Comparison of ENCODE assay signal across 1 cellular context in genomic region chr3:114550155-114550554, GRCh38.
TF ChIP-seq lines count a peak whose summit lies in the region.

No MANE protein-coding gene starts in this region.

TF ChIP-seq in GM23338, 12 proteins besides CTCF, POLR2A, EP300 and RAD21 (continued from another document):
- TF ChIP-seq, protein P1, sequence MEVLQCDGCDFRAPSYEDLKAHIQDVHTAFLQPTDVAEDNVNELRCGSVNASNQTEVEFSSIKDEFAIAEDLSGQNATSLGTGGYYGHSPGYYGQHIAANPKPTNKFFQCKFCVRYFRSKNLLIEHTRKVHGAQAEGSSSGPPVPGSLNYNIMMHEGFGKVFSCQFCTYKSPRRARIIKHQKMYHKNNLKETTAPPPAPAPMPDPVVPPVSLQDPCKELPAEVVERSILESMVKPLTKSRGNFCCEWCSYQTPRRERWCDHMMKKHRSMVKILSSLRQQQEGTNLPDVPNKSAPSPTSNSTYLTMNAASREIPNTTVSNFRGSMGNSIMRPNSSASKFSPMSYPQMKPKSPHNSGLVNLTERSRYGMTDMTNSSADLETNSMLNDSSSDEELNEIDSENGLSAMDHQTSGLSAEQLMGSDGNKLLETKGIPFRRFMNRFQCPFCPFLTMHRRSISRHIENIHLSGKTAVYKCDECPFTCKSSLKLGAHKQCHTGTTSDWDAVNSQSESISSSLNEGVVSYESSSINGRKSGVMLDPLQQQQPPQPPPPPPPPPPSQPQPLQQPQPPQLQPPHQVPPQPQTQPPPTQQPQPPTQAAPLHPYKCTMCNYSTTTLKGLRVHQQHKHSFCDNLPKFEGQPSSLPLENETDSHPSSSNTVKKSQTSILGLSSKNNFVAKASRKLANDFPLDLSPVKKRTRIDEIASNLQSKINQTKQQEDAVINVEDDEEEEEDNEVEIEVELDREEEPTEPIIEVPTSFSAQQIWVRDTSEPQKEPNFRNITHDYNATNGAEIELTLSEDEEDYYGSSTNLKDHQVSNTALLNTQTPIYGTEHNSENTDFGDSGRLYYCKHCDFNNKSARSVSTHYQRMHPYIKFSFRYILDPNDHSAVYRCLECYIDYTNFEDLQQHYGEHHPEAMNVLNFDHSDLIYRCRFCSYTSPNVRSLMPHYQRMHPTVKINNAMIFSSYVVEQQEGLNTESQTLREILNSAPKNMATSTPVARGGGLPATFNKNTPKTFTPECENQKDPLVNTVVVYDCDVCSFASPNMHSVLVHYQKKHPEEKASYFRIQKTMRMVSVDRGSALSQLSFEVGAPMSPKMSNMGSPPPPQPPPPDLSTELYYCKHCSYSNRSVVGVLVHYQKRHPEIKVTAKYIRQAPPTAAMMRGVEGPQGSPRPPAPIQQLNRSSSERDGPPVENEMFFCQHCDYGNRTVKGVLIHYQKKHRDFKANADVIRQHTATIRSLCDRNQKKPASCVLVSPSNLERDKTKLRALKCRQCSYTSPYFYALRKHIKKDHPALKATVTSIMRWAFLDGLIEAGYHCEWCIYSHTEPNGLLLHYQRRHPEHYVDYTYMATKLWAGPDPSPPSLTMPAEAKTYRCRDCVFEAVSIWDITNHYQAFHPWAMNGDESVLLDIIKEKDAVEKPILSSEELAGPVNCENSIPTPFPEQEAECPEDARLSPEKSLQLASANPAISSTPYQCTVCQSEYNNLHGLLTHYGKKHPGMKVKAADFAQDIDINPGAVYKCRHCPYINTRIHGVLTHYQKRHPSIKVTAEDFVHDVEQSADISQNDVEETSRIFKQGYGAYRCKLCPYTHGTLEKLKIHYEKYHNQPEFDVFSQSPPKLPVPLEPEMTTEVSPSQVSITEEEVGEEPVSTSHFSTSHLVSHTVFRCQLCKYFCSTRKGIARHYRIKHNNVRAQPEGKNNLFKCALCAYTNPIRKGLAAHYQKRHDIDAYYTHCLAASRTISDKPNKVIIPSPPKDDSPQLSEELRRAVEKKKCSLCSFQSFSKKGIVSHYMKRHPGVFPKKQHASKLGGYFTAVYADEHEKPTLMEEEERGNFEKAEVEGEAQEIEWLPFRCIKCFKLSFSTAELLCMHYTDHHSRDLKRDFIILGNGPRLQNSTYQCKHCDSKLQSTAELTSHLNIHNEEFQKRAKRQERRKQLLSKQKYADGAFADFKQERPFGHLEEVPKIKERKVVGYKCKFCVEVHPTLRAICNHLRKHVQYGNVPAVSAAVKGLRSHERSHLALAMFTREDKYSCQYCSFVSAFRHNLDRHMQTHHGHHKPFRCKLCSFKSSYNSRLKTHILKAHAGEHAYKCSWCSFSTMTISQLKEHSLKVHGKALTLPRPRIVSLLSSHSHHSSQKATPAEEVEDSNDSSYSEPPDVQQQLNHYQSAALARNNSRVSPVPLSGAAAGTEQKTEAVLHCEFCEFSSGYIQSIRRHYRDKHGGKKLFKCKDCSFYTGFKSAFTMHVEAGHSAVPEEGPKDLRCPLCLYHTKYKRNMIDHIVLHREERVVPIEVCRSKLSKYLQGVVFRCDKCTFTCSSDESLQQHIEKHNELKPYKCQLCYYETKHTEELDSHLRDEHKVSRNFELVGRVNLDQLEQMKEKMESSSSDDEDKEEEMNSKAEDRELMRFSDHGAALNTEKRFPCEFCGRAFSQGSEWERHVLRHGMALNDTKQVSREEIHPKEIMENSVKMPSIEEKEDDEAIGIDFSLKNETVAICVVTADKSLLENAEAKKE (CRISPR knock-in tag; IDR thresholded peaks at IDR 0.05) = no peak
- TF ChIP-seq, protein P2, sequence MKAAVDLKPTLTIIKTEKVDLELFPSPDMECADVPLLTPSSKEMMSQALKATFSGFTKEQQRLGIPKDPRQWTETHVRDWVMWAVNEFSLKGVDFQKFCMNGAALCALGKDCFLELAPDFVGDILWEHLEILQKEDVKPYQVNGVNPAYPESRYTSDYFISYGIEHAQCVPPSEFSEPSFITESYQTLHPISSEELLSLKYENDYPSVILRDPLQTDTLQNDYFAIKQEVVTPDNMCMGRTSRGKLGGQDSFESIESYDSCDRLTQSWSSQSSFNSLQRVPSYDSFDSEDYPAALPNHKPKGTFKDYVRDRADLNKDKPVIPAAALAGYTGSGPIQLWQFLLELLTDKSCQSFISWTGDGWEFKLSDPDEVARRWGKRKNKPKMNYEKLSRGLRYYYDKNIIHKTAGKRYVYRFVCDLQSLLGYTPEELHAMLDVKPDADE (IDR thresholded peaks at IDR 0.05) = no peak
- no peak for TF ChIP-seq EZH2phosphoT487 (IDR thresholded peaks at IDR 0.05; ENCODE audit: unreplicated experiment)
- no peak for TF ChIP-seq CREB1 (CRISPR knock-in tag; IDR thresholded peaks at IDR 0.05; ENCODE audit: low read depth)
- no peak for TF ChIP-seq STAT1 (IDR thresholded peaks at IDR 0.05; ENCODE audit: unreplicated experiment)
- no peak for TF ChIP-seq ZNF114 (CRISPR knock-in tag; IDR thresholded peaks at IDR 0.05)
- no peak for TF ChIP-seq JUNB (IDR thresholded peaks at IDR 0.05; ENCODE audit: unreplicated experiment)
- TF ChIP-seq EZH2 (IDR thresholded peaks at IDR 0.05; ENCODE audit: low read depth, unreplicated experiment) = no peak
- TF ChIP-seq NANOG (IDR thresholded peaks at IDR 0.05; ENCODE audit: borderline replicate concordance) = no peak
